8 cellular contexts compared by ENCODE assay signal in the genomic region with DNA sequence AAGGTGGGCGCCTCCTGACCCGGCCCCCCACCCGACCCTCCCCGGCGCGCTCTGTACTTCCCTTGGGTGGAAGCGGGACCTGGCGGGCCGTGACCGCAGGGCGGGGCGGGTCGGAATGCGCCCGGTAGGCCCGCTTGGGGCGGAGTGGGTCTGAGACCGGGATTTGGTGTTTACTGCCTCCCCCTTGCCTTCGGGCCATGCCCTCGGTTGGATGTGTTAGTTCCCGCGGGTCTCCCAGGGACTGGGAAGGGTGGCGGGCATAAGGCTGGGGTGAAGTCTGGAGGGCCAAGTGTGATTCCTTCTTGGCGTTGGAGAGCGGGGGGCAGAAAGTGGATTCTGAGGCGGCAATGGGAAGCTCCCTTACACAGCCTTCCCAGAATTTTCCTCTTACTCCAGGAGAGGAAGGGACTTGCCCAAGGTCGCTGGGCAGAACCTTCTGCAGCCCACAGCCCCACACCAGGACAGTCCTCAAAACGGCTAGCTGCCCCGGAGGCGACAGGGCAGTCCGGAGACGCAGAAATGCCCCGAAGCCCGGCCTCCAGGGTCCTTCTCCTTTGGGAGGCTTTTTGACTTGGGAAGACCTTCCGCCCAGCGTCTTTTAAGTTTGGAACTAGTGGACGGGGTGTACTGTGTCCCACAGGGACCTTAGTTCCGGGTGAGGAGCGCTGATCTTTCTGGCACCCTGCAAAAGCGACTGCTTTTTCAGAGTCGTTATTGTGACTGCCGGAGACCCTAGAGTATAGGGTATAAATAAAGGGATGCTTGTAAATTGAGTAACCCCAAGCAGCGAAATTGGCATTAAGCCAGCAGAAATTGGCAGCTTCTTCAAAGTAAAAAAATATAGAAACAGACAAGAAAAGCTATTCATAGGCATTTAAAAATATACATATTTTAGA. TPM values are rescaled to one million over a fixed set of nuclear protein-coding genes. Genes with fewer than 3 reads are reported as not detected.
DNase-seq lines count a peak whose midpoint lies in the region; ATAC-seq, FAIRE-seq and TF ChIP-seq lines count a peak whose summit lies in the region.

No MANE protein-coding gene starts in this region.

- TF ChIP-seq CTCF in bronchial epithelial cell (IDR thresholded peaks at IDR 0.05; ENCODE audit: insufficient read depth, low read length, severe bottlenecking) (no peak), kidney (IDR thresholded peaks at IDR 0.05; ENCODE audit: borderline replicate concordance, extremely low read depth, insufficient read depth) (no peak)

- H3K27ac ChIP-seq in kidney (ENCODE audit: low read depth in 2 of 2, low read length in 2 of 2), result peak overlapping the region; percentile 82 to 93

- H3K27me3 ChIP-seq in bronchial epithelial cell (ENCODE audit: control insufficient read depth, insufficient read depth, low read length), result no peaks in the 10 kb centered on the region

- no peaks in the 10 kb centered on the region for H3K36me3 ChIP-seq in bronchial epithelial cell (ENCODE audit: control insufficient read depth, insufficient read depth, low read length)
- no peaks in the 10 kb centered on the region for H3K36me3 ChIP-seq in kidney (ENCODE audit: control insufficient read depth in 1 of 2, insufficient read depth in 2 of 2, low read length in 2 of 2)

- peak overlapping the region; percentile 86 for H3K4me3 ChIP-seq in bronchial epithelial cell (ENCODE audit: low read depth, low read length)
- H3K4me3 ChIP-seq in kidney (ENCODE audit: low read length in 2 of 2), result peak overlapping the region; percentile 88 to 96

- intact Hi-C loops in kidney (cut with DNase I), result no loop called here

- peak; percentile 32 for ATAC-seq in GM19328 (IDR thresholded peaks at IDR 0.05; ENCODE audit: unreplicated experiment)
- peak; percentile 35 for ATAC-seq in HG03342 (IDR thresholded peaks at IDR 0.05; ENCODE audit: unreplicated experiment)

- DNase-seq in DMS114 treated with DMSO at 0.1 percent for 48 hours (lab: John Stamatoyannopoulos, UW; ENCODE audit: unreplicated experiment) (peak; percentile 22), SK-N-DZ (ENCODE audit: low spot score) (peak; percentile 43), bronchial epithelial cell (ENCODE audit: low read depth) (peak; percentile 21), kidney (peak; percentile 76), SKM-1 (lab: John Stamatoyannopoulos, UW; ENCODE audit: unreplicated experiment) (no peak)
- DNase-seq in stimulated activated CD8-positive, alpha-beta memory T cell treated with anti-CD3 and anti-CD28 coated beads, Interleukin-12 subunit alpha, Interleukin-12 subunit beta, amount 100 ng/mL, for 1 hour (ENCODE audit: low read depth), result peak; percentile 2

- peaks cover 0 to 2% of the 10 kb centered on the region in 2 donors for H3K4me1 ChIP-seq in kidney (ENCODE audit: control insufficient read depth in 1 of 2, insufficient read depth in 1 of 2, low read depth in 1 of 2, low read length in 2 of 2)

- FAIRE-seq in bronchial epithelial cell (lab: Jason Lieb, UNC), result no peak
- no peak for FAIRE-seq in kidney (lab: Jason Lieb, UNC)

- H3K9ac ChIP-seq in kidney (ENCODE audit: low read length in 2 of 2), result peak overlapping the region; percentile 61 to 90

- peaks cover 2 to 6% of the 10 kb centered on the region in 2 donors for H3K9me3 ChIP-seq in kidney (ENCODE audit: control insufficient read depth in 1 of 2, low read length in 2 of 2)

RNA-seq across cellular contexts. Expression of gene SWAP70, which starts 0.6 kb away (rescaled TPM):
- 9.9 and 10.3 TPM in 2 replicates for polyA plus RNA-seq in SK-N-DZ (2014; cell fraction: cytosol; rRNA removed)
- polyA plus RNA-seq in SK-N-DZ (2014; cell fraction: nucleus; rRNA removed), result 3.2 and 4.2 TPM in 2 replicates
- total RNA-seq in bronchial epithelial cell, result 26.3 and 27.1 TPM in 2 replicates
- 61.0 TPM for total RNA-seq in kidney
- 11.1 TPM for polyA plus RNA-seq in kidney (ENCODE audit: insufficient read depth, low read depth, low replicate concordance)
